Comparison of ENCODE assay signal across 9 cellular contexts in genomic region chr14:73227812-73228781, GRCh38. TPM values are rescaled to one million over a fixed set of nuclear protein-coding genes. Genes with fewer than 3 reads are reported as not detected.
DNase-seq lines count a peak whose midpoint lies in the region; ATAC-seq and TF ChIP-seq lines count a peak whose summit lies in the region.
"Had no signal": no experiment of that assay in that cellular context is flagged by ENCODE, and none has a peak within 500 bp of the region (broad histone marks: within the 10 kb centered on the region; RNA-seq: fewer than 3 reads in every experiment).

No MANE protein-coding gene starts in this region.

- no peak for TF ChIP-seq POLR2A in body of pancreas (IDR thresholded peaks at IDR 0.05)
- no peak for TF ChIP-seq POLR2A in suprapubic skin (IDR thresholded peaks at IDR 0.05)

- TF ChIP-seq CTCF in body of pancreas (IDR thresholded peaks at IDR 0.05) (no peak), suprapubic skin (IDR thresholded peaks at IDR 0.05) (no peak)

- TF ChIP-seq EP300 in suprapubic skin (IDR thresholded peaks at IDR 0.05), result no peak

- peaks cover 13% of the 10 kb centered on the region for H3K4me1 ChIP-seq in body of pancreas
- peaks cover 20% of the 10 kb centered on the region for H3K4me1 ChIP-seq in suprapubic skin

- H3K27me3 ChIP-seq in body of pancreas (no peaks in the 10 kb centered on the region), suprapubic skin (no peaks in the 10 kb centered on the region)

- DNase-seq in HK-2 (ENCODE audit: unreplicated experiment) (peak; percentile 94), body of pancreas (peak; percentile 43 to 57 (median 54)), iPS-NIHi11 (ENCODE audit: low spot score) (peak; percentile 63), suprapubic skin (ENCODE audit: low spot score in 2 of 2) (peak in 1 of 2 donors; percentile 86), putamen (ENCODE audit: low spot score) (no peak), GDM1 (lab: John Stamatoyannopoulos, UW) (no peak), AML-193 (lab: John Stamatoyannopoulos, UW) (no peak), NCI-H2029 treated with DMSO at 0.1 percent for 48 hours (lab: John Stamatoyannopoulos, UW) (no peak)
- DNase-seq: effector memory CD8-positive, alpha-beta T cell had no signal

- intact Hi-C loops in body of pancreas (cut with DNase I), result no loop called here

- H3K9me3 ChIP-seq in body of pancreas (no peaks in the 10 kb centered on the region), suprapubic skin (no peaks in the 10 kb centered on the region)

- 59 to 62% methylated on average over 22 to 25 of the region's 25 CpGs for WGBS in body of pancreas, 2 donors
- 17% methylated on average over 22 of the region's 25 CpGs for WGBS in suprapubic skin

- H3K4me3 ChIP-seq in body of pancreas (no peak overlapping the region), suprapubic skin (no peak overlapping the region)

- peak; percentile 76 for ATAC-seq in body of pancreas
- ATAC-seq: effector memory CD8-positive, alpha-beta T cell had no signal

- peak overlapping the region in 2 of 4 donors; percentile 72 to 76 for H3K27ac ChIP-seq in body of pancreas
- peak overlapping the region; percentile 64 for H3K27ac ChIP-seq in suprapubic skin

- H3K36me3 ChIP-seq in body of pancreas (replicated peaks in 1 of 2; ENCODE audit: insufficient read depth in 1 of 2, low read depth in 2 of 2) (no peaks in the 10 kb centered on the region), suprapubic skin (no peaks in the 10 kb centered on the region)

RNA-seq across cellular contexts. Expression of gene PAPLN, which starts 9.2 kb away (rescaled TPM):
- 10 to 100 TPM in 1 of 2 donors, 1 to 10 TPM in 1; 9.6 to 13.5 TPM for total RNA-seq in body of pancreas
- total RNA-seq in suprapubic skin, result 10 to 100 TPM; 15.9 to 44.9 (median 23.5) TPM

Comparison
In these comparisons a context has a peak if more than half of its experiments do, and no peak if none do; other contexts are left out.
1. DNase-seq: peak in HK-2 (single experiment), body of pancreas (4 of 4) and iPS-NIHi11 (single experiment); none in putamen (single experiment), GDM1 (single experiment), AML-193 (0 of 2) and NCI-H2029 treated with DMSO at 0.1 percent for 48 hours (single experiment).